ENCODE assay signal across 23 cellular contexts in the genomic region with DNA sequence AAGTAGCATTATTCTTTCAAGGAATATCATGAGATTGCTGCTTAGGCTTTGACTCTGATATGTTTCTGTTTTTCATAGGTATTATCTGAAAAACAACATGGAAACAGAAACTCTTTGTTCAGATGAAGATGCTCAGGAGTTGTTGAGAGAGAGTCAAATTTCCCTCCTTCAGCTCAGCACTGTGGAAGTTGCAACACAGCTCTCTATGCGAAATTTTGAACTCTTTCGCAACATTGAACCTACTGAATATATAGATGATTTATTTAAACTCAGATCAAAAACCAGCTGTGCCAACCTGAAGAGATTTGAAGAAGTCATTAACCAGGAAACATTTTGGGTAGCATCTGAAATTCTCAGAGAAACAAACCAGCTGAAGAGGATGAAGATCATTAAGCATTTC.
DNase-seq lines count a peak whose midpoint lies in the region; ATAC-seq and TF ChIP-seq lines count a peak whose summit lies in the region.
"Had no signal": no experiment of that assay in that cellular context is flagged by ENCODE, and none has a peak within 500 bp of the region (broad histone marks: within the 10 kb centered on the region; RNA-seq: fewer than 3 reads in every experiment).

No MANE protein-coding gene starts in this region.

- 0 out of 2 replicates have a peak overlapping the region, but pooled peaks have one; percentile 32 for H3K27ac Mint-ChIP-seq in GM23338
- H3K27ac Mint-ChIP-seq: activated CD4-positive, alpha-beta memory T cell treated with anti-CD3 and anti-CD28 coated beads, Interleukin-2, amount 10 ng/mL, durations not matched to agents 7 days and 5 days; activated naive CD8-positive, alpha-beta T cell; naive B cell had no signal

- H3K4me1 ChIP-seq in GM23338 (ENCODE audit: insufficient read depth): no peaks in the 10 kb centered on the region
- H3K4me1 ChIP-seq: lower lobe of right lung had no signal

- no peak overlapping the region for H2AFZ ChIP-seq in GM23338
- H2AFZ ChIP-seq: PC-9 had no signal

- DNase-seq in GM23338 (ENCODE audit: low spot score) (no peak), NCI-H226 (peak; percentile 3), choroid plexus epithelial cell (ENCODE audit: low read depth) (peak; percentile 77), skeletal muscle cell (ENCODE audit: low read depth) (peak; percentile 35), GM19238 (ENCODE audit: insufficient read length, low spot score) (no peak), OCI-M2 (lab: John Stamatoyannopoulos, UW; ENCODE audit: unreplicated experiment) (no peak)
- DNase-seq in activated T-cell treated with anti-CD3 and anti-CD28 coated beads, Interleukin-2, amount 50 U/mL, for 48 hours: no peak
- DNase-seq: activated CD4-positive, alpha-beta memory T cell treated with anti-CD3 and anti-CD28 coated beads, Interleukin-2, amount 10 ng/mL, durations not matched to agents 7 days and 5 days; activated T-cell treated with anti-CD3 and anti-CD28 coated beads, Interleukin-2, amount 50 U/mL, for 4 hours; central memory CD4-positive, alpha-beta T cell; effector memory CD4-positive, alpha-beta T cell; lower lobe of right lung; naive B cell; NCI-H1694; NCI-H526; ovary; PC-9; stimulated activated CD4-positive, alpha-beta T cell treated with anti-CD3 and anti-CD28 coated beads, Interleukin-4, amount 100 ng/mL, for 4 hours; T-helper 1 cell; tibial artery had no signal

- no peaks in the 10 kb centered on the region for H3K9me2 ChIP-seq in GM23338 (ENCODE audit: insufficient read depth)

- no peak overlapping the region for H3K27ac ChIP-seq in GM23338 (ENCODE audit: low read depth)
- H3K27ac ChIP-seq: C4-2B, KMS-11, lower lobe of right lung, ovary, PC-9, tibial artery had no signal

- H3K36me3 ChIP-seq in GM23338 (ENCODE audit: insufficient read depth): peaks cover 19% of the 10 kb centered on the region
- H3K36me3 ChIP-seq: ovary had no signal

- no peaks in the 10 kb centered on the region for H3K27me3 Mint-ChIP-seq in GM23338 (ENCODE audit: insufficient read depth, low read depth, poor library complexity)
- H3K27me3 Mint-ChIP-seq: activated CD4-positive, alpha-beta memory T cell treated with anti-CD3 and anti-CD28 coated beads, Interleukin-2, amount 10 ng/mL, durations not matched to agents 7 days and 5 days; activated naive CD8-positive, alpha-beta T cell; naive B cell had no signal

- H3K9me3 Mint-ChIP-seq in GM23338: no peaks in the 10 kb centered on the region
- H3K9me3 Mint-ChIP-seq: activated CD4-positive, alpha-beta memory T cell treated with anti-CD3 and anti-CD28 coated beads, Interleukin-2, amount 10 ng/mL, durations not matched to agents 7 days and 5 days; activated T-cell treated with anti-CD3 and anti-CD28 coated beads, Interleukin-2, amount 50 U/mL, for 4 hours; naive B cell had no signal

- TF ChIP-seq CTCF in GM23338 (conservative IDR thresholded peaks at IDR 0.05; ENCODE audit: low read depth in 2 of 2) (no peak), choroid plexus epithelial cell (conservative IDR thresholded peaks at IDR 0.05; ENCODE audit: low read depth, low read length) (no peak)

- no peaks in the 10 kb centered on the region for H3K79me2 ChIP-seq in GM23338 (replicated peaks; ENCODE audit: insufficient read depth)

- no peak overlapping the region for H3K4me2 ChIP-seq in GM23338
- H3K4me2 ChIP-seq: KMS-11, PC-9 had no signal

- H3K36me3 Mint-ChIP-seq in GM23338 (ENCODE audit: low read depth): peaks cover 44% of the 10 kb centered on the region; the same call in 2 of the 3 replicates

- H3K4me3 ChIP-seq in GM23338: no peak overlapping the region
- no peak overlapping the region for H3K4me3 ChIP-seq in choroid plexus epithelial cell (ENCODE audit: low read depth, low read length)
- no peak overlapping the region for H3K4me3 ChIP-seq in skeletal muscle cell (ENCODE audit: low read depth, low read length)
- H3K4me3 ChIP-seq: lower lobe of right lung, ovary, PC-9, tibial artery had no signal

- H3K4me1 Mint-ChIP-seq in GM23338: no peaks in the 10 kb centered on the region
- H3K4me1 Mint-ChIP-seq: naive B cell had no signal

- H4K20me1 ChIP-seq in GM23338 (replicated peaks; ENCODE audit: insufficient read depth): no peaks in the 10 kb centered on the region

- no peak overlapping the region for H3K4me3 Mint-ChIP-seq in GM23338
- H3K4me3 Mint-ChIP-seq: activated CD4-positive, alpha-beta memory T cell treated with anti-CD3 and anti-CD28 coated beads, Interleukin-2, amount 10 ng/mL, durations not matched to agents 7 days and 5 days; activated naive CD8-positive, alpha-beta T cell; activated T-cell treated with anti-CD3 and anti-CD28 coated beads, Interleukin-2, amount 50 U/mL, for 4 hours; naive B cell had no signal

- H3F3A ChIP-seq in GM23338 (replicated peaks; ENCODE audit: low read depth): no peaks in the 10 kb centered on the region

- ATAC-seq in GM23338: no peak
- ATAC-seq: activated T-cell treated with anti-CD3 and anti-CD28 coated beads, Interleukin-2, amount 50 U/mL, for 4 hours; lower lobe of right lung had no signal

- no peaks in the 10 kb centered on the region for H3K27me3 ChIP-seq in GM23338 (ENCODE audit: insufficient read depth)
- H3K27me3 ChIP-seq: ovary, tibial artery had no signal

TF ChIP-seq in GM23338, 12 proteins besides CTCF, POLR2A, EP300 and RAD21:
- TF ChIP-seq NANOG (IDR thresholded peaks at IDR 0.05; ENCODE audit: borderline replicate concordance) (no peak), POLR2AphosphoS5 (IDR thresholded peaks at IDR 0.05; ENCODE audit: low read depth) (no peak), JUNB (IDR thresholded peaks at IDR 0.05; ENCODE audit: unreplicated experiment) (no peak), STAT1 (IDR thresholded peaks at IDR 0.05; ENCODE audit: unreplicated experiment) (no peak)
- TF ChIP-seq, protein P1, sequence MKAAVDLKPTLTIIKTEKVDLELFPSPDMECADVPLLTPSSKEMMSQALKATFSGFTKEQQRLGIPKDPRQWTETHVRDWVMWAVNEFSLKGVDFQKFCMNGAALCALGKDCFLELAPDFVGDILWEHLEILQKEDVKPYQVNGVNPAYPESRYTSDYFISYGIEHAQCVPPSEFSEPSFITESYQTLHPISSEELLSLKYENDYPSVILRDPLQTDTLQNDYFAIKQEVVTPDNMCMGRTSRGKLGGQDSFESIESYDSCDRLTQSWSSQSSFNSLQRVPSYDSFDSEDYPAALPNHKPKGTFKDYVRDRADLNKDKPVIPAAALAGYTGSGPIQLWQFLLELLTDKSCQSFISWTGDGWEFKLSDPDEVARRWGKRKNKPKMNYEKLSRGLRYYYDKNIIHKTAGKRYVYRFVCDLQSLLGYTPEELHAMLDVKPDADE (IDR thresholded peaks at IDR 0.05): no peak
- TF ChIP-seq, protein P2, sequence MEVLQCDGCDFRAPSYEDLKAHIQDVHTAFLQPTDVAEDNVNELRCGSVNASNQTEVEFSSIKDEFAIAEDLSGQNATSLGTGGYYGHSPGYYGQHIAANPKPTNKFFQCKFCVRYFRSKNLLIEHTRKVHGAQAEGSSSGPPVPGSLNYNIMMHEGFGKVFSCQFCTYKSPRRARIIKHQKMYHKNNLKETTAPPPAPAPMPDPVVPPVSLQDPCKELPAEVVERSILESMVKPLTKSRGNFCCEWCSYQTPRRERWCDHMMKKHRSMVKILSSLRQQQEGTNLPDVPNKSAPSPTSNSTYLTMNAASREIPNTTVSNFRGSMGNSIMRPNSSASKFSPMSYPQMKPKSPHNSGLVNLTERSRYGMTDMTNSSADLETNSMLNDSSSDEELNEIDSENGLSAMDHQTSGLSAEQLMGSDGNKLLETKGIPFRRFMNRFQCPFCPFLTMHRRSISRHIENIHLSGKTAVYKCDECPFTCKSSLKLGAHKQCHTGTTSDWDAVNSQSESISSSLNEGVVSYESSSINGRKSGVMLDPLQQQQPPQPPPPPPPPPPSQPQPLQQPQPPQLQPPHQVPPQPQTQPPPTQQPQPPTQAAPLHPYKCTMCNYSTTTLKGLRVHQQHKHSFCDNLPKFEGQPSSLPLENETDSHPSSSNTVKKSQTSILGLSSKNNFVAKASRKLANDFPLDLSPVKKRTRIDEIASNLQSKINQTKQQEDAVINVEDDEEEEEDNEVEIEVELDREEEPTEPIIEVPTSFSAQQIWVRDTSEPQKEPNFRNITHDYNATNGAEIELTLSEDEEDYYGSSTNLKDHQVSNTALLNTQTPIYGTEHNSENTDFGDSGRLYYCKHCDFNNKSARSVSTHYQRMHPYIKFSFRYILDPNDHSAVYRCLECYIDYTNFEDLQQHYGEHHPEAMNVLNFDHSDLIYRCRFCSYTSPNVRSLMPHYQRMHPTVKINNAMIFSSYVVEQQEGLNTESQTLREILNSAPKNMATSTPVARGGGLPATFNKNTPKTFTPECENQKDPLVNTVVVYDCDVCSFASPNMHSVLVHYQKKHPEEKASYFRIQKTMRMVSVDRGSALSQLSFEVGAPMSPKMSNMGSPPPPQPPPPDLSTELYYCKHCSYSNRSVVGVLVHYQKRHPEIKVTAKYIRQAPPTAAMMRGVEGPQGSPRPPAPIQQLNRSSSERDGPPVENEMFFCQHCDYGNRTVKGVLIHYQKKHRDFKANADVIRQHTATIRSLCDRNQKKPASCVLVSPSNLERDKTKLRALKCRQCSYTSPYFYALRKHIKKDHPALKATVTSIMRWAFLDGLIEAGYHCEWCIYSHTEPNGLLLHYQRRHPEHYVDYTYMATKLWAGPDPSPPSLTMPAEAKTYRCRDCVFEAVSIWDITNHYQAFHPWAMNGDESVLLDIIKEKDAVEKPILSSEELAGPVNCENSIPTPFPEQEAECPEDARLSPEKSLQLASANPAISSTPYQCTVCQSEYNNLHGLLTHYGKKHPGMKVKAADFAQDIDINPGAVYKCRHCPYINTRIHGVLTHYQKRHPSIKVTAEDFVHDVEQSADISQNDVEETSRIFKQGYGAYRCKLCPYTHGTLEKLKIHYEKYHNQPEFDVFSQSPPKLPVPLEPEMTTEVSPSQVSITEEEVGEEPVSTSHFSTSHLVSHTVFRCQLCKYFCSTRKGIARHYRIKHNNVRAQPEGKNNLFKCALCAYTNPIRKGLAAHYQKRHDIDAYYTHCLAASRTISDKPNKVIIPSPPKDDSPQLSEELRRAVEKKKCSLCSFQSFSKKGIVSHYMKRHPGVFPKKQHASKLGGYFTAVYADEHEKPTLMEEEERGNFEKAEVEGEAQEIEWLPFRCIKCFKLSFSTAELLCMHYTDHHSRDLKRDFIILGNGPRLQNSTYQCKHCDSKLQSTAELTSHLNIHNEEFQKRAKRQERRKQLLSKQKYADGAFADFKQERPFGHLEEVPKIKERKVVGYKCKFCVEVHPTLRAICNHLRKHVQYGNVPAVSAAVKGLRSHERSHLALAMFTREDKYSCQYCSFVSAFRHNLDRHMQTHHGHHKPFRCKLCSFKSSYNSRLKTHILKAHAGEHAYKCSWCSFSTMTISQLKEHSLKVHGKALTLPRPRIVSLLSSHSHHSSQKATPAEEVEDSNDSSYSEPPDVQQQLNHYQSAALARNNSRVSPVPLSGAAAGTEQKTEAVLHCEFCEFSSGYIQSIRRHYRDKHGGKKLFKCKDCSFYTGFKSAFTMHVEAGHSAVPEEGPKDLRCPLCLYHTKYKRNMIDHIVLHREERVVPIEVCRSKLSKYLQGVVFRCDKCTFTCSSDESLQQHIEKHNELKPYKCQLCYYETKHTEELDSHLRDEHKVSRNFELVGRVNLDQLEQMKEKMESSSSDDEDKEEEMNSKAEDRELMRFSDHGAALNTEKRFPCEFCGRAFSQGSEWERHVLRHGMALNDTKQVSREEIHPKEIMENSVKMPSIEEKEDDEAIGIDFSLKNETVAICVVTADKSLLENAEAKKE (CRISPR knock-in tag; IDR thresholded peaks at IDR 0.05): no peak

Comparison
In these comparisons a context has a peak if more than half of its experiments do, and no peak if none do; other contexts are left out.
1. DNase-seq: peak in NCI-H226 (single experiment), choroid plexus epithelial cell (single experiment) and skeletal muscle cell (single experiment); none in GM23338 (single experiment), activated T-cell treated with anti-CD3 and anti-CD28 coated beads, Interleukin-2, amount 50 U/mL, for 48 hours (0 of 2), GM19238 (single experiment) and OCI-M2 (single experiment).